In the genomic region with DNA sequence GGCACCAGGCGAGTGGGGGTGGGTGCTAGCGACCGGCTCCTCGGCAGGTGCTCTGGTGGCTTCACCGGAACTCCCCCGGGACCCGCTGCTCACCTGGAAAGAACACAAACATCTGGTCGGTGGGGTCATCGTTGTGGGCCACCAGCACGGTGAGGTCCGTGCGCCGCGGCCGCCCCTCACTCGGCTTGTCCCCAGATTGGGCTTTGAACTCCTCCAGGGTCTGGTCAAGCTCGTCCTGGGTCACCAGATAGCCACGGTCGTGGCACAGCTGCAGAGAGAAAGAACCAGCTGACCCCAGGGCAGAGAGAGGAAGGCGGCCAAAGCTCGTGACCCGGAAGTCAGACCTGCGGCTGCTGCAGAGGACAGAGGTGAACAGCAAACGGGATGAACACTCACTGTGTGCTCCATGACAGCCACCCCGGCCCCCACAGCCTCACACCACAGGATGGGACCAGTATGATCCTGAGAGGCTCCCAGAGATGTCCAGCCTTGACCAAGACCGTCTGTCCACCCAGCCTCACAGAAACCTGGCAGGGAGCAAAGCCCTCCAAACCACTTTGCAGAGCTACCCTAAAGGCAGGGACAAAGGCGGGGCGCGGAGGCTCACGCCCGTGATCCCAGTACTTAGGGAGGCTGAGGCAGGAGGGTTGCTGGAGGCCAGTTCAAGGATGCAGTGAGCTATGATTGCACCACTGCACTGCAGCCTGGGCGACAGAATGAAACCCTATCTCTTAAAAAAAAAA, we compare ENCODE assay signal across 1 cellular context.
TF ChIP-seq lines count a peak whose summit lies in the region.

No MANE protein-coding gene starts in this region.

TF ChIP-seq in HepG2, 621 proteins besides CTCF, POLR2A, EP300 and RAD21 (continued from another document and continues in another):
- TF ChIP-seq, protein P1, sequence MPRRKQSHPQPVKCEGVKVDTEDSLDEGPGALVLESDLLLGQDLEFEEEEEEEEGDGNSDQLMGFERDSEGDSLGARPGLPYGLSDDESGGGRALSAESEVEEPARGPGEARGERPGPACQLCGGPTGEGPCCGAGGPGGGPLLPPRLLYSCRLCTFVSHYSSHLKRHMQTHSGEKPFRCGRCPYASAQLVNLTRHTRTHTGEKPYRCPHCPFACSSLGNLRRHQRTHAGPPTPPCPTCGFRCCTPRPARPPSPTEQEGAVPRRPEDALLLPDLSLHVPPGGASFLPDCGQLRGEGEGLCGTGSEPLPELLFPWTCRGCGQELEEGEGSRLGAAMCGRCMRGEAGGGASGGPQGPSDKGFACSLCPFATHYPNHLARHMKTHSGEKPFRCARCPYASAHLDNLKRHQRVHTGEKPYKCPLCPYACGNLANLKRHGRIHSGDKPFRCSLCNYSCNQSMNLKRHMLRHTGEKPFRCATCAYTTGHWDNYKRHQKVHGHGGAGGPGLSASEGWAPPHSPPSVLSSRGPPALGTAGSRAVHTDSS (CRISPR knock-in tag; conservative IDR thresholded peaks at IDR 0.05), result no peak
- TF ChIP-seq NFE2L2 (IDR thresholded peaks at IDR 0.05; ENCODE audit: low read length), result no peak
- no peak for TF ChIP-seq CCAR2 (optimal IDR thresholded peaks at IDR 0.05; ENCODE audit: low read depth, low read length)
- TF ChIP-seq ZNF562 (CRISPR knock-in tag; IDR thresholded peaks at IDR 0.05; ENCODE audit: borderline replicate concordance), result no peak
- TF ChIP-seq MYC (CRISPR knock-in tag; IDR thresholded peaks at IDR 0.05; ENCODE audit: borderline replicate concordance), result peak; percentile 48; the same call in 1 of the 2 replicates
- TF ChIP-seq CCDC6 (CRISPR knock-in tag; IDR thresholded peaks at IDR 0.05), result no peak
- no peak for TF ChIP-seq ZNF451 (CRISPR knock-in tag; IDR thresholded peaks at IDR 0.05)
- no peak for TF ChIP-seq GZF1 (CRISPR knock-in tag; IDR thresholded peaks at IDR 0.05)
- TF ChIP-seq, protein P2, sequence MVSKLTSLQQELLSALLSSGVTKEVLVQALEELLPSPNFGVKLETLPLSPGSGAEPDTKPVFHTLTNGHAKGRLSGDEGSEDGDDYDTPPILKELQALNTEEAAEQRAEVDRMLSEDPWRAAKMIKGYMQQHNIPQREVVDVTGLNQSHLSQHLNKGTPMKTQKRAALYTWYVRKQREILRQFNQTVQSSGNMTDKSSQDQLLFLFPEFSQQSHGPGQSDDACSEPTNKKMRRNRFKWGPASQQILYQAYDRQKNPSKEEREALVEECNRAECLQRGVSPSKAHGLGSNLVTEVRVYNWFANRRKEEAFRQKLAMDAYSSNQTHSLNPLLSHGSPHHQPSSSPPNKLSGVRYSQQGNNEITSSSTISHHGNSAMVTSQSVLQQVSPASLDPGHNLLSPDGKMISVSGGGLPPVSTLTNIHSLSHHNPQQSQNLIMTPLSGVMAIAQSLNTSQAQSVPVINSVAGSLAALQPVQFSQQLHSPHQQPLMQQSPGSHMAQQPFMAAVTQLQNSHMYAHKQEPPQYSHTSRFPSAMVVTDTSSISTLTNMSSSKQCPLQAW (CRISPR knock-in tag; IDR thresholded peaks at IDR 0.05), result 0 out of 2 replicates have a peak, but pooled peaks have one; percentile 51
- no peak for TF ChIP-seq ZNF317 (CRISPR knock-in tag; IDR thresholded peaks at IDR 0.05)
- TF ChIP-seq HNRNPLL (IDR thresholded peaks at IDR 0.05; ENCODE audit: low read depth, low read length, poor library complexity, severe bottlenecking), result no peak
- TF ChIP-seq ZFYVE20 (CRISPR knock-in tag; IDR thresholded peaks at IDR 0.05; ENCODE audit: borderline replicate concordance, low read depth), result no peak
- TF ChIP-seq TCF7L2 (IDR thresholded peaks at IDR 0.05; ENCODE audit: low read depth, low read length), result no peak
- TF ChIP-seq SP4 (CRISPR knock-in tag; IDR thresholded peaks at IDR 0.05), result no peak
- no peak for TF ChIP-seq KAT2B (IDR thresholded peaks at IDR 0.05; ENCODE audit: borderline replicate concordance, low read depth, low read length)
- no peak for TF ChIP-seq NONO (IDR thresholded peaks at IDR 0.05)
- TF ChIP-seq NONO (CRISPR knock-in tag; conservative IDR thresholded peaks at IDR 0.05), result 0 out of 2 replicates have a peak, but pooled peaks have one; percentile 46
- TF ChIP-seq, protein P3, sequence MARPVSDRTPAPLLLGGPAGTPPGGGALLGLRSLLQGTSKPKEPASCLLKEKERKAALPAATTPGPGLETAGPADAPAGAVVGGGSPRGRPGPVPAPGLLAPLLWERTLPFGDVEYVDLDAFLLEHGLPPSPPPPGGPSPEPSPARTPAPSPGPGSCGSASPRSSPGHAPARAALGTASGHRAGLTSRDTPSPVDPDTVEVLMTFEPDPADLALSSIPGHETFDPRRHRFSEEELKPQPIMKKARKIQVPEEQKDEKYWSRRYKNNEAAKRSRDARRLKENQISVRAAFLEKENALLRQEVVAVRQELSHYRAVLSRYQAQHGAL (CRISPR knock-in tag; IDR thresholded peaks at IDR 0.05; ENCODE audit: not compliant biosample characterization), result no peak
- TF ChIP-seq, protein P4, sequence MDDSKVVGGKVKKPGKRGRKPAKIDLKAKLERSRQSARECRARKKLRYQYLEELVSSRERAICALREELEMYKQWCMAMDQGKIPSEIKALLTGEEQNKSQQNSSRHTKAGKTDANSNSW (CRISPR knock-in tag; IDR thresholded peaks at IDR 0.05; ENCODE audit: borderline replicate concordance), result no peak
- TF ChIP-seq RXRB (CRISPR knock-in tag; IDR thresholded peaks at IDR 0.05; ENCODE audit: borderline replicate concordance), result no peak
- no peak for TF ChIP-seq TSC22D2 (CRISPR knock-in tag; IDR thresholded peaks at IDR 0.05; ENCODE audit: borderline replicate concordance)
- peak; percentile 47 for TF ChIP-seq HOXA3 (CRISPR knock-in tag; IDR thresholded peaks at IDR 0.05)
- TF ChIP-seq, protein P5, sequence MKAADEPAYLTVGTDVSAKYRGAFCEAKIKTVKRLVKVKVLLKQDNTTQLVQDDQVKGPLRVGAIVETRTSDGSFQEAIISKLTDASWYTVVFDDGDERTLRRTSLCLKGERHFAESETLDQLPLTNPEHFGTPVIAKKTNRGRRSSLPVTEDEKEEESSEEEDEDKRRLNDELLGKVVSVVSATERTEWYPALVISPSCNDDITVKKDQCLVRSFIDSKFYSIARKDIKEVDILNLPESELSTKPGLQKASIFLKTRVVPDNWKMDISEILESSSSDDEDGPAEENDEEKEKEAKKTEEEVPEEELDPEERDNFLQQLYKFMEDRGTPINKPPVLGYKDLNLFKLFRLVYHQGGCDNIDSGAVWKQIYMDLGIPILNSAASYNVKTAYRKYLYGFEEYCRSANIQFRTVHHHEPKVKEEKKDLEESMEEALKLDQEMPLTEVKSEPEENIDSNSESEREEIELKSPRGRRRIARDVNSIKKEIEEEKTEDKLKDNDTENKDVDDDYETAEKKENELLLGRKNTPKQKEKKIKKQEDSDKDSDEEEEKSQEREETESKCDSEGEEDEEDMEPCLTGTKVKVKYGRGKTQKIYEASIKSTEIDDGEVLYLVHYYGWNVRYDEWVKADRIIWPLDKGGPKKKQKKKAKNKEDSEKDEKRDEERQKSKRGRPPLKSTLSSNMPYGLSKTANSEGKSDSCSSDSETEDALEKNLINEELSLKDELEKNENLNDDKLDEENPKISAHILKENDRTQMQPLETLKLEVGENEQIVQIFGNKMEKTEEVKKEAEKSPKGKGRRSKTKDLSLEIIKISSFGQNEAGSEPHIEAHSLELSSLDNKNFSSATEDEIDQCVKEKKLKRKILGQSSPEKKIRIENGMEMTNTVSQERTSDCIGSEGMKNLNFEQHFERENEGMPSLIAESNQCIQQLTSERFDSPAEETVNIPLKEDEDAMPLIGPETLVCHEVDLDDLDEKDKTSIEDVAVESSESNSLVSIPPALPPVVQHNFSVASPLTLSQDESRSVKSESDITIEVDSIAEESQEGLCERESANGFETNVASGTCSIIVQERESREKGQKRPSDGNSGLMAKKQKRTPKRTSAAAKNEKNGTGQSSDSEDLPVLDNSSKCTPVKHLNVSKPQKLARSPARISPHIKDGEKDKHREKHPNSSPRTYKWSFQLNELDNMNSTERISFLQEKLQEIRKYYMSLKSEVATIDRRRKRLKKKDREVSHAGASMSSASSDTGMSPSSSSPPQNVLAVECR (CRISPR knock-in tag; IDR thresholded peaks at IDR 0.05; ENCODE audit: borderline replicate concordance), result peak; percentile 35
- no peak for TF ChIP-seq ZNF101 (CRISPR knock-in tag; IDR thresholded peaks at IDR 0.05; ENCODE audit: borderline replicate concordance, low read depth)
- no peak for TF ChIP-seq JDP2 (CRISPR knock-in tag; IDR thresholded peaks at IDR 0.05; ENCODE audit: borderline replicate concordance)
- TF ChIP-seq, protein P6, sequence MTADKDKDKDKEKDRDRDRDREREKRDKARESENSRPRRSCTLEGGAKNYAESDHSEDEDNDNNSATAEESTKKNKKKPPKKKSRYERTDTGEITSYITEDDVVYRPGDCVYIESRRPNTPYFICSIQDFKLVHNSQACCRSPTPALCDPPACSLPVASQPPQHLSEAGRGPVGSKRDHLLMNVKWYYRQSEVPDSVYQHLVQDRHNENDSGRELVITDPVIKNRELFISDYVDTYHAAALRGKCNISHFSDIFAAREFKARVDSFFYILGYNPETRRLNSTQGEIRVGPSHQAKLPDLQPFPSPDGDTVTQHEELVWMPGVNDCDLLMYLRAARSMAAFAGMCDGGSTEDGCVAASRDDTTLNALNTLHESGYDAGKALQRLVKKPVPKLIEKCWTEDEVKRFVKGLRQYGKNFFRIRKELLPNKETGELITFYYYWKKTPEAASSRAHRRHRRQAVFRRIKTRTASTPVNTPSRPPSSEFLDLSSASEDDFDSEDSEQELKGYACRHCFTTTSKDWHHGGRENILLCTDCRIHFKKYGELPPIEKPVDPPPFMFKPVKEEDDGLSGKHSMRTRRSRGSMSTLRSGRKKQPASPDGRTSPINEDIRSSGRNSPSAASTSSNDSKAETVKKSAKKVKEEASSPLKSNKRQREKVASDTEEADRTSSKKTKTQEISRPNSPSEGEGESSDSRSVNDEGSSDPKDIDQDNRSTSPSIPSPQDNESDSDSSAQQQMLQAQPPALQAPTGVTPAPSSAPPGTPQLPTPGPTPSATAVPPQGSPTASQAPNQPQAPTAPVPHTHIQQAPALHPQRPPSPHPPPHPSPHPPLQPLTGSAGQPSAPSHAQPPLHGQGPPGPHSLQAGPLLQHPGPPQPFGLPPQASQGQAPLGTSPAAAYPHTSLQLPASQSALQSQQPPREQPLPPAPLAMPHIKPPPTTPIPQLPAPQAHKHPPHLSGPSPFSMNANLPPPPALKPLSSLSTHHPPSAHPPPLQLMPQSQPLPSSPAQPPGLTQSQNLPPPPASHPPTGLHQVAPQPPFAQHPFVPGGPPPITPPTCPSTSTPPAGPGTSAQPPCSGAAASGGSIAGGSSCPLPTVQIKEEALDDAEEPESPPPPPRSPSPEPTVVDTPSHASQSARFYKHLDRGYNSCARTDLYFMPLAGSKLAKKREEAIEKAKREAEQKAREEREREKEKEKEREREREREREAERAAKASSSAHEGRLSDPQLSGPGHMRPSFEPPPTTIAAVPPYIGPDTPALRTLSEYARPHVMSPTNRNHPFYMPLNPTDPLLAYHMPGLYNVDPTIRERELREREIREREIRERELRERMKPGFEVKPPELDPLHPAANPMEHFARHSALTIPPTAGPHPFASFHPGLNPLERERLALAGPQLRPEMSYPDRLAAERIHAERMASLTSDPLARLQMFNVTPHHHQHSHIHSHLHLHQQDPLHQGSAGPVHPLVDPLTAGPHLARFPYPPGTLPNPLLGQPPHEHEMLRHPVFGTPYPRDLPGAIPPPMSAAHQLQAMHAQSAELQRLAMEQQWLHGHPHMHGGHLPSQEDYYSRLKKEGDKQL (CRISPR knock-in tag; IDR thresholded peaks at IDR 0.05; ENCODE audit: low read depth), result no peak
- TF ChIP-seq AKAP8 (CRISPR knock-in tag; IDR thresholded peaks at IDR 0.05), result no peak
- TF ChIP-seq CHD2 (IDR thresholded peaks at IDR 0.05; ENCODE audit: low read depth, low read length), result no peak
- no peak for TF ChIP-seq ZC3H13 (CRISPR knock-in tag; IDR thresholded peaks at IDR 0.05)
- no peak for TF ChIP-seq ZNF703 (CRISPR knock-in tag; IDR thresholded peaks at IDR 0.05; ENCODE audit: borderline replicate concordance)
- TF ChIP-seq ZNF615 (CRISPR knock-in tag; IDR thresholded peaks at IDR 0.05; ENCODE audit: borderline replicate concordance), result no peak
- TF ChIP-seq ZFP90 (CRISPR knock-in tag; IDR thresholded peaks at IDR 0.05; ENCODE audit: borderline replicate concordance), result peak; percentile 46; the same call in 1 of the 2 replicates
- no peak for TF ChIP-seq CHCHD3 (CRISPR knock-in tag; IDR thresholded peaks at IDR 0.05)
- no peak for TF ChIP-seq GATAD2A (CRISPR knock-in tag; IDR thresholded peaks at IDR 0.05)
- TF ChIP-seq, protein P7, sequence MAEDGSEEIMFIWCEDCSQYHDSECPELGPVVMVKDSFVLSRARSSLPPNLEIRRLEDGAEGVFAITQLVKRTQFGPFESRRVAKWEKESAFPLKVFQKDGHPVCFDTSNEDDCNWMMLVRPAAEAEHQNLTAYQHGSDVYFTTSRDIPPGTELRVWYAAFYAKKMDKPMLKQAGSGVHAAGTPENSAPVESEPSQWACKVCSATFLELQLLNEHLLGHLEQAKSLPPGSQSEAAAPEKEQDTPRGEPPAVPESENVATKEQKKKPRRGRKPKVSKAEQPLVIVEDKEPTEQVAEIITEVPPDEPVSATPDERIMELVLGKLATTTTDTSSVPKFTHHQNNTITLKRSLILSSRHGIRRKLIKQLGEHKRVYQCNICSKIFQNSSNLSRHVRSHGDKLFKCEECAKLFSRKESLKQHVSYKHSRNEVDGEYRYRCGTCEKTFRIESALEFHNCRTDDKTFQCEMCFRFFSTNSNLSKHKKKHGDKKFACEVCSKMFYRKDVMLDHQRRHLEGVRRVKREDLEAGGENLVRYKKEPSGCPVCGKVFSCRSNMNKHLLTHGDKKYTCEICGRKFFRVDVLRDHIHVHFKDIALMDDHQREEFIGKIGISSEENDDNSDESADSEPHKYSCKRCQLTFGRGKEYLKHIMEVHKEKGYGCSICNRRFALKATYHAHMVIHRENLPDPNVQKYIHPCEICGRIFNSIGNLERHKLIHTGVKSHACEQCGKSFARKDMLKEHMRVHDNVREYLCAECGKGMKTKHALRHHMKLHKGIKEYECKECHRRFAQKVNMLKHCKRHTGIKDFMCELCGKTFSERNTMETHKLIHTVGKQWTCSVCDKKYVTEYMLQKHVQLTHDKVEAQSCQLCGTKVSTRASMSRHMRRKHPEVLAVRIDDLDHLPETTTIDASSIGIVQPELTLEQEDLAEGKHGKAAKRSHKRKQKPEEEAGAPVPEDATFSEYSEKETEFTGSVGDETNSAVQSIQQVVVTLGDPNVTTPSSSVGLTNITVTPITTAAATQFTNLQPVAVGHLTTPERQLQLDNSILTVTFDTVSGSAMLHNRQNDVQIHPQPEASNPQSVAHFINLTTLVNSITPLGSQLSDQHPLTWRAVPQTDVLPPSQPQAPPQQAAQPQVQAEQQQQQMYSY (CRISPR knock-in tag; IDR thresholded peaks at IDR 0.05), result no peak
- no peak for TF ChIP-seq NCOA1 (CRISPR knock-in tag; IDR thresholded peaks at IDR 0.05)
- no peak for TF ChIP-seq ZNF619 (CRISPR knock-in tag; IDR thresholded peaks at IDR 0.05)
- no peak for TF ChIP-seq GATAD1 (CRISPR knock-in tag; IDR thresholded peaks at IDR 0.05)
- TF ChIP-seq CBX1 (IDR thresholded peaks at IDR 0.05; ENCODE audit: low read depth), result no peak
- TF ChIP-seq NR2F1 (CRISPR knock-in tag; IDR thresholded peaks at IDR 0.05), result peak in 1 of 2 experiments; percentile 44; a peak in 1 of 4 replicates
- no peak for TF ChIP-seq NAIF1 (CRISPR knock-in tag; IDR thresholded peaks at IDR 0.05; ENCODE audit: borderline replicate concordance)
- TF ChIP-seq TOE1 (CRISPR knock-in tag; IDR thresholded peaks at IDR 0.05), result no peak
- TF ChIP-seq, protein P8, sequence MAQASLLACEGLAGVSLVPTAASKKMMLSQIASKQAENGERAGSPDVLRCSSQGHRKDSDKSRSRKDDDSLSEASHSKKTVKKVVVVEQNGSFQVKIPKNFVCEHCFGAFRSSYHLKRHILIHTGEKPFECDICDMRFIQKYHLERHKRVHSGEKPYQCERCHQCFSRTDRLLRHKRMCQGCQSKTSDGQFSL (CRISPR knock-in tag; IDR thresholded peaks at IDR 0.05), result no peak
